21 cellular contexts compared by ENCODE assay signal in genomic region chr6:37588745-37589139, GRCh38.
"Had no signal": no experiment of that assay in that cellular context is flagged by ENCODE, and none has a peak within 500 bp of the region (broad histone marks: within the 10 kb centered on the region; RNA-seq: fewer than 3 reads in every experiment).

No MANE protein-coding gene starts in this region.

- H3K27me3 Mint-ChIP-seq: activated CD8-positive, alpha-beta T cell treated with anti-CD3 and anti-CD28 coated beads for 36 hours; activated naive CD8-positive, alpha-beta T cell treated with anti-CD3 and anti-CD28 coated beads, Interleukin-2, amount 10 ng/mL, durations not matched to agents 7 days and 5 days had no signal

- H3K27ac Mint-ChIP-seq: activated CD8-positive, alpha-beta T cell treated with anti-CD3 and anti-CD28 coated beads for 36 hours; activated naive CD8-positive, alpha-beta T cell treated with anti-CD3 and anti-CD28 coated beads, Interleukin-2, amount 10 ng/mL, durations not matched to agents 7 days and 5 days; activated T-cell treated with anti-CD3 and anti-CD28 coated beads, Interleukin-2, amount 50 U/mL, for 72 hours; T-helper 1 cell treated with Interleukin-12 subunit alpha and Interleukin-12 subunit beta and Interleukin-4 antibody, amounts not matched to agents 30 μg/mL and 1 μg/mL, for 36 hours had no signal

- DNase-seq: activated CD4-positive, alpha-beta T cell treated with anti-CD3 and anti-CD28 coated beads for 4 hours; activated CD8-positive, alpha-beta memory T cell treated with anti-CD3 and anti-CD28 coated beads, Interleukin-2, amount 50 U/mL, for 4 hours; activated CD8-positive, alpha-beta T cell treated with anti-CD3 and anti-CD28 coated beads for 36 hours; activated naive CD4-positive, alpha-beta T cell treated with anti-CD3 and anti-CD28 coated beads, Interleukin-2, amount 50 U/mL, for 16 hours; activated naive CD8-positive, alpha-beta T cell treated with anti-CD3 and anti-CD28 coated beads, Interleukin-2, amount 10 ng/mL, durations not matched to agents 7 days and 5 days; activated T-cell treated with anti-CD3 and anti-CD28 coated beads, Interleukin-2, amount 50 U/mL, for 72 hours; adrenal gland; MG63; MV-4-11; NCI-H1092 treated with DMSO at 0.1 percent for 48 hours; NCI-H1417 treated with DMSO at 0.1 percent for 48 hours; NCI-H187; NCI-H2081; NCI-H524 treated with DMSO at 0.1 percent for 48 hours; NCI-H748 treated with DMSO at 0.1 percent for 48 hours; OCI-M1; Peyer's patch; SHP77 treated with DMSO at 0.1 percent for 48 hours had no signal

- H3K4me1 Mint-ChIP-seq: activated naive CD8-positive, alpha-beta T cell treated with anti-CD3 and anti-CD28 coated beads, Interleukin-2, amount 10 ng/mL, durations not matched to agents 7 days and 5 days had no signal

- H3K36me3 ChIP-seq: adrenal gland, breast epithelium, MG63, Peyer's patch had no signal

- H3K27me3 ChIP-seq: MG63, Peyer's patch had no signal

- H3K4me3 Mint-ChIP-seq: activated CD8-positive, alpha-beta T cell treated with anti-CD3 and anti-CD28 coated beads for 36 hours; activated naive CD8-positive, alpha-beta T cell treated with anti-CD3 and anti-CD28 coated beads, Interleukin-2, amount 10 ng/mL, durations not matched to agents 7 days and 5 days; activated T-cell treated with anti-CD3 and anti-CD28 coated beads, Interleukin-2, amount 50 U/mL, for 72 hours; T-helper 1 cell treated with Interleukin-12 subunit alpha and Interleukin-12 subunit beta and Interleukin-4 antibody, amounts not matched to agents 30 μg/mL and 1 μg/mL, for 36 hours had no signal

- H3K4me3 ChIP-seq: adrenal gland, breast epithelium, MG63, Peyer's patch had no signal

- H3K4me1 ChIP-seq: adrenal gland, breast epithelium, Peyer's patch had no signal

- H3K36me3 Mint-ChIP-seq: activated naive CD8-positive, alpha-beta T cell treated with anti-CD3 and anti-CD28 coated beads, Interleukin-2, amount 10 ng/mL, durations not matched to agents 7 days and 5 days had no signal

- H3K9me3 ChIP-seq: adrenal gland, breast epithelium, MG63, Peyer's patch had no signal

- H3K9me3 Mint-ChIP-seq: activated CD8-positive, alpha-beta T cell treated with anti-CD3 and anti-CD28 coated beads for 36 hours; activated naive CD8-positive, alpha-beta T cell treated with anti-CD3 and anti-CD28 coated beads, Interleukin-2, amount 10 ng/mL, durations not matched to agents 7 days and 5 days; activated T-cell treated with anti-CD3 and anti-CD28 coated beads, Interleukin-2, amount 50 U/mL, for 72 hours; T-helper 1 cell treated with Interleukin-12 subunit alpha and Interleukin-12 subunit beta and Interleukin-4 antibody, amounts not matched to agents 30 μg/mL and 1 μg/mL, for 36 hours had no signal

- ATAC-seq: activated CD4-positive, CD25-positive, alpha-beta regulatory T cell treated with anti-CD3 and anti-CD28 coated beads, Interleukin-2, amount 50 U/mL, for 24 hours; activated CD8-positive, alpha-beta T cell treated with anti-CD3 and anti-CD28 coated beads for 36 hours; activated T-cell treated with anti-CD3 and anti-CD28 coated beads, Interleukin-2, amount 50 U/mL, for 72 hours had no signal

- H3K27ac ChIP-seq: adrenal gland, breast epithelium, Peyer's patch had no signal
